ENCODE assay signal across 13 cellular contexts in the genomic region with DNA sequence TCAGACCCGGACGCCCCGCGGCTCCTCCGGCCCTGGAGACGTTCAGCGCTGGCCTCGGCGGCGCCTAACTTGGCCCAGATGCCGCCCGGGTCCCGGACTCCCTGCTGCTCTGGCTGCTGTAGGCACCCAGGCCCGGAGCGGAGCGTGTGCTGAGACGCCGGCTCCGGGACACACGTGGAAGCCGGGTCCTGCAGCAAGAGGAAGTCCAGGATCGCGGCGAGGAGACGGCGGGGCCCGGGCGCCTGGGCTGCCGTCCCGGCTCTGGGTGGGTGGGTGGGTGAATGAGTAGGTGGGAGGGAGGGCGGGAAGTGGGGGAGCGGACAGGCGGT. TPM values are rescaled to one million over a fixed set of nuclear protein-coding genes. Genes with fewer than 3 reads are reported as not detected.
DNase-seq lines count a peak whose midpoint lies in the region; ATAC-seq and TF ChIP-seq lines count a peak whose summit lies in the region.
"Had no signal": no experiment of that assay in that cellular context is flagged by ENCODE, and none has a peak within 500 bp of the region (broad histone marks: within the 10 kb centered on the region; RNA-seq: fewer than 3 reads in every experiment).

No MANE protein-coding gene starts in this region.

- H3K4me1 Mint-ChIP-seq in CD8-positive, alpha-beta memory T cell, result peaks cover 27 to 54% (median 31%) of the 10 kb centered on the region in 3 donors
- H3K4me1 Mint-ChIP-seq in endodermal cell, result peaks cover 30% of the 10 kb centered on the region
- H3K4me1 Mint-ChIP-seq in immature natural killer cell, result peaks cover 3 to 5% of the 10 kb centered on the region in 2 donors

- WGBS in endodermal cell (ENCODE audit: insufficient coverage in 1 of 2, insufficient read length in 1 of 2), 2 experiments, result 1 to 2% methylated on average over 10 to 19 of the region's 33 CpGs
- 0 to 2% methylated on average over 22 to 33 of the region's 33 CpGs for WGBS in aorta, 2 donors

- H3K36me3 Mint-ChIP-seq in CD8-positive, alpha-beta memory T cell, result peaks cover 0 to 1% (median 0%) of the 10 kb centered on the region in 3 donors
- H3K36me3 Mint-ChIP-seq in endodermal cell (ENCODE audit: low read depth) (no peaks in the 10 kb centered on the region), immature natural killer cell (no peaks in the 10 kb centered on the region)
- H3K36me3 Mint-ChIP-seq: activated naive CD8-positive, alpha-beta T cell had no signal

- peaks cover 18% of the 10 kb centered on the region for H3K27me3 ChIP-seq in CD8-positive, alpha-beta memory T cell (ENCODE audit: insufficient read depth, low read length, poor library complexity, severe bottlenecking)
- H3K27me3 ChIP-seq in endodermal cell (ENCODE audit: control insufficient read depth, insufficient read depth, low read length, poor library complexity, severe bottlenecking), result peaks cover 98% of the 10 kb centered on the region
- no peaks in the 10 kb centered on the region for H3K27me3 ChIP-seq in aorta (ENCODE audit: control insufficient read depth in 1 of 2, insufficient read depth in 2 of 2, low read length in 1 of 2)

- POLR2A ChIA-PET in CD8-positive, alpha-beta memory T cell (lab: Charles Lee), result no interaction called here

- CTCF ChIA-PET in CD8-positive, alpha-beta memory T cell (lab: Charles Lee), result no interaction called here

- no peak overlapping the region for H3K4me3 ChIP-seq in CD8-positive, alpha-beta memory T cell (ENCODE audit: low read length)
- no peak overlapping the region for H3K4me3 ChIP-seq in endodermal cell (ENCODE audit: low read length)
- H3K4me3 ChIP-seq in aorta (ENCODE audit: low read length in 2 of 2), result no peak overlapping the region

- ATAC-seq in sciatic nerve, result no peak
- no peak for ATAC-seq in aorta (ENCODE audit: low FRiP score)

- H3K9me3 Mint-ChIP-seq in CD8-positive, alpha-beta memory T cell, result peaks cover 0 to 5% (median 2%) of the 10 kb centered on the region in 5 donors
- H3K9me3 Mint-ChIP-seq in endodermal cell (no peaks in the 10 kb centered on the region), immature natural killer cell (peaks cover 0 to 2% (median 0%) of the 10 kb centered on the region in 6 donors)

- no peaks in the 10 kb centered on the region for H3K9me3 ChIP-seq in CD8-positive, alpha-beta memory T cell (ENCODE audit: low read length)
- H3K9me3 ChIP-seq in endodermal cell (ENCODE audit: control insufficient read depth, low read length), result peaks cover 7% of the 10 kb centered on the region
- H3K9me3 ChIP-seq in aorta (ENCODE audit: control insufficient read depth, low read length), result no peaks in the 10 kb centered on the region

- H3K4me3 Mint-ChIP-seq in CD8-positive, alpha-beta memory T cell, result no peak overlapping the region
- peak overlapping the region; percentile 55 for H3K4me3 Mint-ChIP-seq in endodermal cell
- no peak overlapping the region for H3K4me3 Mint-ChIP-seq in immature natural killer cell

- H3K9ac ChIP-seq in endodermal cell (ENCODE audit: extremely low read depth, low read length, poor library complexity, severe bottlenecking), result no peak overlapping the region

- peak overlapping the region; percentile 74 for H3K27ac ChIP-seq in CD8-positive, alpha-beta memory T cell (ENCODE audit: low read depth, low read length)
- H3K27ac ChIP-seq in endodermal cell (ENCODE audit: low read depth, low read length) (no peak overlapping the region), aorta (ENCODE audit: low read depth in 1 of 2, low read length in 2 of 2) (no peak overlapping the region)
- H3K27ac ChIP-seq: epithelial cell of prostate had no signal

- peaks cover 57 to 80% of the 10 kb centered on the region in 2 donors for H3K27me3 Mint-ChIP-seq in CD8-positive, alpha-beta memory T cell
- peaks cover 98% of the 10 kb centered on the region for H3K27me3 Mint-ChIP-seq in endodermal cell (ENCODE audit: insufficient read depth)
- H3K27me3 Mint-ChIP-seq in immature natural killer cell (ENCODE audit: low read depth in 3 of 3), result peaks cover 19 to 34% (median 26%) of the 10 kb centered on the region in 3 donors

- DNase-seq in CD8-positive, alpha-beta memory T cell, result no peak
- DNase-seq in Kasumi-1 (lab: John Stamatoyannopoulos, UW) (peak; percentile 72 to 78), endodermal cell (peak; percentile 74), myocyte (ENCODE audit: low read depth) (peak; percentile 1), immature natural killer cell (no peak), NOMO-1 treated with DMSO at 0.1 percent for 48 hours (lab: John Stamatoyannopoulos, UW; ENCODE audit: unreplicated experiment) (no peak), sciatic nerve (ENCODE audit: low spot score) (no peak), aorta (no peak)
- DNase-seq: activated CD4-positive, alpha-beta T cell treated with anti-CD3 and anti-CD28 coated beads for 1 hour; DND-41; stimulated activated CD4-positive, alpha-beta T cell treated with anti-CD3 and anti-CD28 coated beads, Interleukin-1b, Interleukin-23, amount 100 ng/mL, for 48 hours had no signal

- no peak overlapping the region for H3K27ac Mint-ChIP-seq in CD8-positive, alpha-beta memory T cell
- H3K27ac Mint-ChIP-seq in endodermal cell (no peak overlapping the region), immature natural killer cell (no peak overlapping the region)
- H3K27ac Mint-ChIP-seq: activated naive CD8-positive, alpha-beta T cell had no signal

- no peak for TF ChIP-seq CTCF in endodermal cell (conservative IDR thresholded peaks at IDR 0.05)

- H3K4me1 ChIP-seq in CD8-positive, alpha-beta memory T cell (ENCODE audit: insufficient read depth, low read length), result no peaks in the 10 kb centered on the region
- peaks cover 6% of the 10 kb centered on the region for H3K4me1 ChIP-seq in endodermal cell (ENCODE audit: control insufficient read depth, insufficient read depth, low read length)
- no peaks in the 10 kb centered on the region for H3K4me1 ChIP-seq in aorta (ENCODE audit: control insufficient read depth in 1 of 2, insufficient read depth in 2 of 2, low read length in 2 of 2)

- intact Hi-C loops in sciatic nerve (cut with DNase I) (no loop called here), aorta (cut with DNase I) (no loop called here)

- H3K36me3 ChIP-seq in CD8-positive, alpha-beta memory T cell (ENCODE audit: insufficient read depth, low read length), result no peaks in the 10 kb centered on the region
- no peaks in the 10 kb centered on the region for H3K36me3 ChIP-seq in endodermal cell (ENCODE audit: control insufficient read depth, insufficient read depth, low read length)
- no peaks in the 10 kb centered on the region for H3K36me3 ChIP-seq in aorta (ENCODE audit: control insufficient read depth in 1 of 2, insufficient read depth in 2 of 2, low read length in 1 of 2)

RNA-seq across cellular contexts. Expression of a gene that starts 0.2 kb away (rescaled TPM):
- total RNA-seq in CD8-positive, alpha-beta memory T cell, result not detected
- not detected for polyA plus RNA-seq in CD8-positive, alpha-beta memory T cell
- under 1 TPM in 1 of 2 donors, not detected in 1; 0.51 TPM for total RNA-seq in endodermal cell
- polyA plus RNA-seq in endodermal cell (2013, experiment 1 of 2), result 0.11 TPM
- not detected for polyA plus RNA-seq in endodermal cell (2013, experiment 2 of 2)
- total RNA-seq in myocyte, result not detected in 2 replicates
- not detected for polyA plus RNA-seq in myocyte (2012)
- polyA plus RNA-seq in immature natural killer cell, result not detected
- total RNA-seq in sciatic nerve, result 0.98 TPM
- under 1 TPM in 1 of 2 donors, not detected in 1; 0.87 TPM for total RNA-seq in aorta
- polyA plus RNA-seq in aorta, result under 1 TPM in 1 of 2 donors, not detected in 1; 0.15 TPM

Comparison
In these comparisons a context has a peak if more than half of its experiments do, and no peak if none do; other contexts are left out.
1. DNase-seq: peak in Kasumi-1 (2 of 2), endodermal cell (single experiment) and myocyte (single experiment); none in CD8-positive, alpha-beta memory T cell (0 of 5), immature natural killer cell (0 of 3), NOMO-1 treated with DMSO at 0.1 percent for 48 hours (single experiment), sciatic nerve (single experiment) and aorta (0 of 2).